ENCODE assay signal across 1 cellular context in genomic region chr2:197432527-197432926, GRCh38.
TF ChIP-seq lines count a peak whose summit lies in the region.

No MANE protein-coding gene starts in this region.

TF ChIP-seq in HepG2, 621 proteins besides CTCF, POLR2A, EP300 and RAD21:
- 0 out of 2 replicates have a peak, but pooled peaks have one; percentile 9 for TF ChIP-seq ERF (CRISPR knock-in tag; IDR thresholded peaks at IDR 0.05)
- TF ChIP-seq GZF1 (CRISPR knock-in tag; IDR thresholded peaks at IDR 0.05) = peak; percentile 26; the same call in 1 of the 2 replicates
- peak; percentile 60; the same call in 1 of the 2 replicates for TF ChIP-seq ZNF770 (CRISPR knock-in tag; IDR thresholded peaks at IDR 0.05)
- 0 out of 2 replicates have a peak, but pooled peaks have one; percentile 26 for TF ChIP-seq ZMYM3 (CRISPR knock-in tag; IDR thresholded peaks at IDR 0.05)
- TF ChIP-seq KDM3A (CRISPR knock-in tag; IDR thresholded peaks at IDR 0.05; ENCODE audit: low read depth) = 0 out of 2 replicates have a peak, but pooled peaks have one; percentile 5
TF ChIP-seq in HepG2: peak in this region for 5; not testable (repeated sequence) for 616.
